9 cellular contexts compared by ENCODE assay signal in genomic region chr16:85735225-85735722, GRCh38. TPM values are rescaled to one million over a fixed set of nuclear protein-coding genes. Genes with fewer than 3 reads are reported as not detected.
DNase-seq lines count a peak whose midpoint lies in the region; ATAC-seq and TF ChIP-seq lines count a peak whose summit lies in the region.
"Had no signal": no experiment of that assay in that cellular context is flagged by ENCODE, and none has a peak within 500 bp of the region (broad histone marks: within the 10 kb centered on the region; RNA-seq: fewer than 3 reads in every experiment).

No MANE protein-coding gene starts in this region.

- H3K27me3 ChIP-seq in GM06990 (replicated peaks; ENCODE audit: control insufficient read depth, insufficient read depth, low read length) (no peaks in the 10 kb centered on the region), RWPE2 (ENCODE audit: insufficient read depth, poor library complexity, severe bottlenecking) (no peaks in the 10 kb centered on the region)
- no peaks in the 10 kb centered on the region for H3K27me3 ChIP-seq in effector memory CD4-positive, alpha-beta T cell (replicated peaks; ENCODE audit: control insufficient read depth, insufficient read depth, low read length, poor library complexity, severe bottlenecking)

- peak overlapping the region; percentile 66 for H3K27ac ChIP-seq in RWPE2 (ENCODE audit: poor library complexity, severe bottlenecking)
- H3K27ac ChIP-seq in effector memory CD4-positive, alpha-beta T cell (ENCODE audit: insufficient read depth, low read length, poor library complexity, severe bottlenecking) = peak overlapping the region; percentile 9

- TF ChIP-seq CTCF in GM06990 (IDR thresholded peaks at IDR 0.05; ENCODE audit: insufficient read depth, low read length, poor library complexity, severe bottlenecking) = no peak
- TF ChIP-seq CTCF in RWPE2 (IDR thresholded peaks at IDR 0.05; ENCODE audit: poor library complexity, severe bottlenecking) = no peak

- H3K4me3 ChIP-seq in GM06990 (replicated peaks; ENCODE audit: low read depth, low read length) (no peak overlapping the region), RWPE2 (ENCODE audit: severe bottlenecking) (no peak overlapping the region)
- H3K4me3 ChIP-seq in effector memory CD4-positive, alpha-beta T cell (ENCODE audit: insufficient read depth, low read depth, low read length, poor library complexity, severe bottlenecking) = peak overlapping the region; percentile 15

- H3K36me3 ChIP-seq in GM06990 (ENCODE audit: control insufficient read depth, insufficient read depth, low read length) = no peaks in the 10 kb centered on the region
- peaks cover 97% of the 10 kb centered on the region for H3K36me3 ChIP-seq in RWPE2 (ENCODE audit: low read depth)
- H3K36me3 ChIP-seq in effector memory CD4-positive, alpha-beta T cell (ENCODE audit: control insufficient read depth, insufficient read depth, low read length) = no peaks in the 10 kb centered on the region

- no peaks in the 10 kb centered on the region for H3K9me3 ChIP-seq in RWPE2 (ENCODE audit: severe bottlenecking)
- no peaks in the 10 kb centered on the region for H3K9me3 ChIP-seq in effector memory CD4-positive, alpha-beta T cell (ENCODE audit: control insufficient read depth, low read length)

- DNase-seq in GM06990 (ENCODE audit: extremely low read depth, insufficient read length) (peak; percentile 71), RWPE2 (ENCODE audit: low spot score) (peak; percentile 37), kidney tubule cell (ENCODE audit: low spot score) (no peak), superior temporal gyrus (ENCODE audit: extremely low spot score) (no peak), COLO668 (lab: John Stamatoyannopoulos, UW; ENCODE audit: unreplicated experiment) (no peak), ureter (ENCODE audit: low spot score) (no peak)
- DNase-seq in effector memory CD4-positive, alpha-beta T cell = peak; percentile 23 to 43 (median 39)

- H3K4me1 ChIP-seq in RWPE2 (ENCODE audit: insufficient read depth, poor library complexity, severe bottlenecking) = peaks cover 14% of the 10 kb centered on the region
- H3K4me1 ChIP-seq in effector memory CD4-positive, alpha-beta T cell (ENCODE audit: control insufficient read depth, insufficient read depth, low read length, poor library complexity, severe bottlenecking) = peaks cover 19% of the 10 kb centered on the region

- ATAC-seq in GM21786 (IDR thresholded peaks at IDR 0.05; ENCODE audit: unreplicated experiment) (peak; percentile 74), RWPE2 (ENCODE audit: low read depth) (no peak)
- ATAC-seq: Panc1 had no signal

RNA-seq across cellular contexts. Expression of gene C16orf74, which starts 15.6 kb away (rescaled TPM):
- total RNA-seq in ureter = 33.6 TPM

RNA-seq across cellular contexts. Expression of gene GINS2, which starts 46.5 kb away (rescaled TPM):
- 2.6 TPM for total RNA-seq in ureter

Comparison
In these comparisons a context has a peak if more than half of its experiments do, and no peak if none do; other contexts are left out.
1. DNase-seq: peak in GM06990 (single experiment), RWPE2 (single experiment) and effector memory CD4-positive, alpha-beta T cell (3 of 3); none in kidney tubule cell (single experiment), superior temporal gyrus (single experiment), COLO668 (single experiment) and ureter (single experiment).